In the genomic region with DNA sequence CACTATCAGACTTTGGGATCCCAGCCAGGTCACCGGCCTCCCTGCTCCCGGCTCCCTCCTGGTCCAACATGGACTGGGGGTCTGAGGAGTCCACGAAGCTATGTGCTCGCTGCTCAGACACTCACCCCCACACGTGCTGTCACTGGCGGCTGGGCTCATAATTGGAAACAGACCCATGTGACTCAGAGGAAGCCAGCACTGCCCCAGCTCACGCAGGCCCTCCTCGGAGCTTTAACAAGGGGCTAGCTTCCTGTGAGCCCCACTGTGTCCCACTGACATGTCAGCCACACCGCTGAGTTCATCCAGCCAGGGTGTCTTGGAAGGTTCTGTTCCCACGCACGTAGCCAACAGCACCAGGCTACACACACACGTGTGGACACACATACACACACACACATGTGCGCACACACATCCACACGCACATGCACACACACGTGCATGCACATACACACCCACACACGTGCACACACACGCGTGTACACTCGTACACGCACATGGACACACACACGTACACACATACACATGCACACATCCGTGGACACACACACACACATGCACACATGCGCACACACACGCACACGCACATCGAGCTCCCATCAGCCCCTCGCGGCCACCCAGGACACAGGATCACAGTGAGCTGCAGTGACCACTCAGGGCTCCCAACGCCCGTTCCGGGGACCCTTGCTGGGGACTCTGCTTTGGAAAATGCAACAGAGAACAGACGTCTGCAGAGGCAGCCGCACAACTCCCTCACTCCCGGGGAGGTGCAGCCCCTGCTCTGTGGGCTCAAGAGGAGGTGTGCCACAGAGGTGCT, we compare ENCODE assay signal across 14 cellular contexts. TPM values are rescaled to one million over a fixed set of nuclear protein-coding genes. Genes with fewer than 3 reads are reported as not detected.
DNase-seq lines count a peak whose midpoint lies in the region; ATAC-seq and TF ChIP-seq lines count a peak whose summit lies in the region.
"Had no signal": no experiment of that assay in that cellular context is flagged by ENCODE, and none has a peak within 500 bp of the region (broad histone marks: within the 10 kb centered on the region; RNA-seq: fewer than 3 reads in every experiment).

No MANE protein-coding gene starts in this region.

- H3K9me2 ChIP-seq in MM.1S (replicated peaks; ENCODE audit: insufficient read depth, low read length) = no peaks in the 10 kb centered on the region

- H3K4me1 ChIP-seq in neural progenitor cell = no peaks in the 10 kb centered on the region
- H3K4me1 ChIP-seq in MM.1S (ENCODE audit: low read length) = no peaks in the 10 kb centered on the region

- peak; percentile 91 for DNase-seq in AG08395 (ENCODE audit: low spot score)
- DNase-seq in HT1080 (ENCODE audit: low read depth) = peak; percentile 34
- DNase-seq in dedifferentiated amniotic fluid mesenchymal stem cell (ENCODE audit: extremely low spot score) = peak; percentile 71
- DNase-seq in neural progenitor cell (ENCODE audit: low spot score) = no peak
- no peak for DNase-seq in 8988T
- no peak for DNase-seq in dermis blood vessel endothelial cell
- DNase-seq in MM.1S = no peak
- DNase-seq: Calu3; glutamatergic neuron; NCI-H187; stimulated activated CD8-positive, alpha-beta memory T cell treated with anti-CD3 and anti-CD28 coated beads, Interleukin-4, amount 100 ng/mL, for 48 hours; SW 1271 had no signal

- H3K4me3 ChIP-seq in neural progenitor cell (no peak overlapping the region), MM.1S (ENCODE audit: low read length) (no peak overlapping the region)

- H3K9ac ChIP-seq in neural progenitor cell (no peak overlapping the region), MM.1S (ENCODE audit: low read length) (no peak overlapping the region)

- H3K36me3 ChIP-seq in neural progenitor cell (no peaks in the 10 kb centered on the region), MM.1S (replicated peaks; ENCODE audit: insufficient read depth, low read length) (no peaks in the 10 kb centered on the region)
- H3K36me3 ChIP-seq: neutrophil had no signal

- ATAC-seq in GM19023 (IDR thresholded peaks at IDR 0.05; ENCODE audit: unreplicated experiment) = no peak

- H3K4me3 Mint-ChIP-seq in neural progenitor cell = no peak overlapping the region

- H3K27me3 ChIP-seq in neural progenitor cell (no peaks in the 10 kb centered on the region), MM.1S (replicated peaks; ENCODE audit: insufficient read depth, low read length) (peaks cover 98% of the 10 kb centered on the region)

- no peaks in the 10 kb centered on the region for H3F3A ChIP-seq in neural progenitor cell (ENCODE audit: low read depth)
- H3F3A ChIP-seq in MM.1S (ENCODE audit: insufficient read depth, low read length) = no peaks in the 10 kb centered on the region

- H3K27ac ChIP-seq in neural progenitor cell = no peak overlapping the region
- no peak overlapping the region for H3K27ac ChIP-seq in MM.1S (ENCODE audit: low read length)
- H3K27ac ChIP-seq: neutrophil had no signal

- no peak overlapping the region for H2AFZ ChIP-seq in neural progenitor cell (replicated peaks)
- H2AFZ ChIP-seq in MM.1S (ENCODE audit: low read length) = no peak overlapping the region

- H4K20me1 ChIP-seq in neural progenitor cell (ENCODE audit: low read depth) = no peaks in the 10 kb centered on the region
- no peaks in the 10 kb centered on the region for H4K20me1 ChIP-seq in MM.1S (ENCODE audit: insufficient read depth, low read length)

- H3K9me3 ChIP-seq in neural progenitor cell (ENCODE audit: low read depth) = no peaks in the 10 kb centered on the region
- H3K9me3 ChIP-seq in MM.1S (replicated peaks; ENCODE audit: insufficient read depth, low read length) = no peaks in the 10 kb centered on the region
- H3K9me3 ChIP-seq: neutrophil had no signal

- H3K9me3 Mint-ChIP-seq in neural progenitor cell = peaks cover 6% of the 10 kb centered on the region

- TF ChIP-seq CTCF in neural progenitor cell (IDR thresholded peaks at IDR 0.05) (no peak), MM.1S (IDR thresholded peaks at IDR 0.05; ENCODE audit: low read length) (no peak)

- H3K4me1 Mint-ChIP-seq in neural progenitor cell = peaks cover 10% of the 10 kb centered on the region

- no peaks in the 10 kb centered on the region for H3K27me3 Mint-ChIP-seq in neural progenitor cell (ENCODE audit: insufficient read depth, low read depth)

- no peaks in the 10 kb centered on the region for H3K79me2 ChIP-seq in neural progenitor cell (ENCODE audit: low read depth)
- no peaks in the 10 kb centered on the region for H3K79me2 ChIP-seq in MM.1S (ENCODE audit: low read length)

- H3K4me2 ChIP-seq in neural progenitor cell (no peak overlapping the region), MM.1S (ENCODE audit: low read depth, low read length) (no peak overlapping the region)

- H3K27ac Mint-ChIP-seq in neural progenitor cell = peak overlapping the region; percentile 82

- no peaks in the 10 kb centered on the region for H3K36me3 Mint-ChIP-seq in neural progenitor cell

RNA-seq across cellular contexts. Expression of gene COL6A2, which starts 18.3 kb away (rescaled TPM):
- 58.8 and 62.8 TPM in 2 replicates for total RNA-seq in HT1080 (2014; rRNA removed; shearing (Covaris generic))
- polyA plus RNA-seq in HT1080 (2015; cell fraction: cytosol; rRNA removed) = 47.4 and 49.6 TPM in 2 replicates
- 162 and 171 TPM in 2 replicates for polyA plus RNA-seq in HT1080 (2015; cell fraction: nucleus; rRNA removed)
- total RNA-seq in neural progenitor cell (ENCODE audit: low replicate concordance) (5.2 and 22.8 TPM in 2 replicates), dermis blood vessel endothelial cell (17.5 and 24.0 TPM in 2 replicates)

Comparison
In these comparisons a context has a peak if more than half of its experiments do, and no peak if none do; other contexts are left out.
1. DNase-seq: peak in AG08395 (single experiment), HT1080 (single experiment) and dedifferentiated amniotic fluid mesenchymal stem cell (single experiment); none in neural progenitor cell (single experiment), 8988T (single experiment), dermis blood vessel endothelial cell (single experiment) and MM.1S (single experiment).